14 cellular contexts compared by ENCODE assay signal in genomic region chr9:16671591-16672137, GRCh38.
DNase-seq lines count a peak whose midpoint lies in the region; ATAC-seq and TF ChIP-seq lines count a peak whose summit lies in the region.
"Had no signal": no experiment of that assay in that cellular context is flagged by ENCODE, and none has a peak within 500 bp of the region (broad histone marks: within the 10 kb centered on the region; RNA-seq: fewer than 3 reads in every experiment).

No MANE protein-coding gene starts in this region.

- H3K9me3 ChIP-seq in A673 (ENCODE audit: low read depth, low read length, poor library complexity, severe bottlenecking) (no peaks in the 10 kb centered on the region), heart right ventricle (no peaks in the 10 kb centered on the region)

- CTCF ChIA-PET in A673 (lab: Charles Lee): no interaction called here

- TF ChIP-seq CTCF in brain microvascular endothelial cell (IDR thresholded peaks at IDR 0.05; ENCODE audit: low read depth, low read length, missing control alignments) (no peak), nephron (IDR thresholded peaks at IDR 0.05; ENCODE audit: unreplicated experiment in 3 of 3) (no peak), A673 (conservative IDR thresholded peaks at IDR 0.05; ENCODE audit: low read depth, low read length) (no peak), heart right ventricle (IDR thresholded peaks at IDR 0.05) (no peak)

- no peak overlapping the region for H3K4me3 ChIP-seq in brain microvascular endothelial cell (ENCODE audit: low read depth, low read length)
- H3K4me3 ChIP-seq in A673 (ENCODE audit: low read depth, low read length, poor library complexity, severe bottlenecking): no peak overlapping the region
- H3K4me3 ChIP-seq in heart right ventricle: no peak overlapping the region

- ATAC-seq in HG03039 (IDR thresholded peaks at IDR 0.05; ENCODE audit: unreplicated experiment) (no peak), heart right ventricle (no peak)
- ATAC-seq: activated naive CD8-positive, alpha-beta T cell treated with anti-CD3 and anti-CD28 coated beads, Interleukin-2, amount 50 U/mL, for 24 hours; stimulated activated naive CD8-positive, alpha-beta T cell treated with anti-CD3 and anti-CD28 coated beads, Interleukin-15, amount 100 ng/mL, for 72 hours had no signal

- no peak overlapping the region for H3K4me3 Mint-ChIP-seq in nephron
- H3K4me3 Mint-ChIP-seq: activated CD4-positive, alpha-beta memory T cell treated with anti-CD3 and anti-CD28 coated beads, Interleukin-2, amount 10 ng/mL, durations not matched to agents 7 days and 5 days; activated naive CD8-positive, alpha-beta T cell treated with anti-CD3 and anti-CD28 coated beads, Interleukin-2, amount 50 U/mL, for 24 hours; stimulated activated naive CD8-positive, alpha-beta T cell treated with anti-CD3 and anti-CD28 coated beads, Interleukin-15, amount 100 ng/mL, for 72 hours had no signal

- no peaks in the 10 kb centered on the region for H3K27me3 Mint-ChIP-seq in nephron (ENCODE audit: low read depth)
- H3K27me3 Mint-ChIP-seq: activated CD4-positive, alpha-beta memory T cell treated with anti-CD3 and anti-CD28 coated beads, Interleukin-2, amount 10 ng/mL, durations not matched to agents 7 days and 5 days; activated naive CD8-positive, alpha-beta T cell treated with anti-CD3 and anti-CD28 coated beads, Interleukin-2, amount 50 U/mL, for 24 hours; stimulated activated naive CD8-positive, alpha-beta T cell treated with anti-CD3 and anti-CD28 coated beads, Interleukin-15, amount 100 ng/mL, for 72 hours had no signal

- H3K4me1 ChIP-seq in A673 (ENCODE audit: insufficient read depth, low read length, poor library complexity, severe bottlenecking) (no peaks in the 10 kb centered on the region), heart right ventricle (no peaks in the 10 kb centered on the region)

- H3K36me3 ChIP-seq in brain microvascular endothelial cell (replicated peaks) (no peaks in the 10 kb centered on the region), A673 (ENCODE audit: insufficient read depth, low read length, poor library complexity, severe bottlenecking) (no peaks in the 10 kb centered on the region), heart right ventricle (no peaks in the 10 kb centered on the region)

- H3K27me3 ChIP-seq in brain microvascular endothelial cell (replicated peaks) (no peaks in the 10 kb centered on the region), A673 (replicated peaks; ENCODE audit: insufficient read depth, low read depth, low read length, poor library complexity) (no peaks in the 10 kb centered on the region), heart right ventricle (no peaks in the 10 kb centered on the region)

- H3K27ac ChIP-seq in brain microvascular endothelial cell (peak overlapping the region; percentile 46), A673 (ENCODE audit: low read depth, low read length, poor library complexity, severe bottlenecking) (no peak overlapping the region), heart right ventricle (no peak overlapping the region)

- intact Hi-C loops in A673 (cut with micrococcal nuclease; ENCODE audit: unreplicated experiment): no loop called here
- intact Hi-C loops in heart right ventricle (cut with DNase I): no loop called here

- H3K4me1 Mint-ChIP-seq in nephron: peaks cover 41% of the 10 kb centered on the region
- H3K4me1 Mint-ChIP-seq: activated CD4-positive, alpha-beta memory T cell treated with anti-CD3 and anti-CD28 coated beads, Interleukin-2, amount 10 ng/mL, durations not matched to agents 7 days and 5 days; activated naive CD8-positive, alpha-beta T cell treated with anti-CD3 and anti-CD28 coated beads, Interleukin-2, amount 50 U/mL, for 24 hours; stimulated activated naive CD8-positive, alpha-beta T cell treated with anti-CD3 and anti-CD28 coated beads, Interleukin-15, amount 100 ng/mL, for 72 hours had no signal

- in situ Hi-C loops in brain microvascular endothelial cell (cut with HindIII; ENCODE audit: low pct_ligation_motif_present, low sequenced_read_pairs): no loop called here

- peak overlapping the region; percentile 22 to 85 (median 82) for H3K27ac Mint-ChIP-seq in nephron
- H3K27ac Mint-ChIP-seq: activated CD4-positive, alpha-beta memory T cell treated with anti-CD3 and anti-CD28 coated beads, Interleukin-2, amount 10 ng/mL, durations not matched to agents 7 days and 5 days; activated naive CD8-positive, alpha-beta T cell treated with anti-CD3 and anti-CD28 coated beads, Interleukin-2, amount 50 U/mL, for 24 hours; stimulated activated naive CD8-positive, alpha-beta T cell treated with anti-CD3 and anti-CD28 coated beads, Interleukin-15, amount 100 ng/mL, for 72 hours had no signal

- DNase-seq in EH (ENCODE audit: low read depth) (peak; percentile 53), NCI-H128 (lab: John Stamatoyannopoulos, UW; ENCODE audit: unreplicated experiment) (peak; percentile 13), brain microvascular endothelial cell (peak; percentile 70), mucosa of gallbladder (ENCODE audit: low spot score) (no peak), A673 (ENCODE audit: low spot score) (no peak), heart right ventricle (no peak)
- DNase-seq: activated CD4-positive, alpha-beta memory T cell treated with anti-CD3 and anti-CD28 coated beads, Interleukin-2, amount 10 ng/mL, durations not matched to agents 7 days and 5 days; activated naive CD8-positive, alpha-beta T cell treated with anti-CD3 and anti-CD28 coated beads, Interleukin-2, amount 50 U/mL, for 24 hours; glutamatergic neuron; NCI-H187; stimulated activated CD4-positive, alpha-beta T cell treated with anti-CD3 and anti-CD28 coated beads, Interleukin-2, amount 100 ng/mL, for 24 hours; stimulated activated naive CD8-positive, alpha-beta T cell treated with anti-CD3 and anti-CD28 coated beads, Interleukin-15, amount 100 ng/mL, for 72 hours had no signal

- POLR2A ChIA-PET in A673 (lab: Charles Lee; ENCODE audit: low non-redundant PET): no interaction called here

- BruUV-seq in A673 (replicated peaks; lab: Mats Ljungman, UMichigan): no TSS peak

- H3K9me3 Mint-ChIP-seq in nephron: no peaks in the 10 kb centered on the region
- H3K9me3 Mint-ChIP-seq: activated naive CD8-positive, alpha-beta T cell treated with anti-CD3 and anti-CD28 coated beads, Interleukin-2, amount 50 U/mL, for 24 hours; stimulated activated naive CD8-positive, alpha-beta T cell treated with anti-CD3 and anti-CD28 coated beads, Interleukin-15, amount 100 ng/mL, for 72 hours had no signal

- WGBS in heart right ventricle, 2 donors: 56 to 57% methylated on average over 1 of the region's 1 CpG

- H3K36me3 Mint-ChIP-seq in nephron (ENCODE audit: low read depth): peaks cover 10% of the 10 kb centered on the region

Comparison
In these comparisons a context has a peak if more than half of its experiments do, and no peak if none do; other contexts are left out.
1. DNase-seq: peak in EH (single experiment), NCI-H128 (single experiment) and brain microvascular endothelial cell (single experiment); none in mucosa of gallbladder (single experiment), A673 (single experiment) and heart right ventricle (0 of 2).